7 cellular contexts compared by ENCODE assay signal in genomic region chr17:2192367-2193028, GRCh38.
DNase-seq lines count a peak whose midpoint lies in the region; ATAC-seq and TF ChIP-seq lines count a peak whose summit lies in the region.

No MANE protein-coding gene starts in this region.

- peak overlapping the region in 2 of 5 donors; percentile 21 to 32 for H3K9ac ChIP-seq in subcutaneous abdominal adipose tissue (ENCODE audit: low read length in 5 of 5)
- no peak overlapping the region for H3K9ac ChIP-seq in MM.1S (ENCODE audit: low read length)

- no peak overlapping the region for H3K4me2 ChIP-seq in MM.1S (ENCODE audit: low read depth, low read length)

- no peak overlapping the region for H2AFZ ChIP-seq in MM.1S (ENCODE audit: low read length)

- WGBS in mesodermal cell (ENCODE audit: insufficient coverage in 2 of 2), 2 experiments, result 75 to 80% methylated on average over 4 to 7 of the region's 7 CpGs

- no peak overlapping the region for H3K27ac ChIP-seq in HEK293 (ENCODE audit: extremely low read depth, low read depth, low read length)
- H3K27ac ChIP-seq in mesodermal cell (ENCODE audit: low read depth, low read length, severe bottlenecking), result peak overlapping the region; percentile 69
- H3K27ac ChIP-seq in subcutaneous abdominal adipose tissue (ENCODE audit: low read depth, low read length), result peak overlapping the region; percentile 80
- H3K27ac ChIP-seq in MM.1S (ENCODE audit: low read length), result no peak overlapping the region

- H3K9me3 ChIP-seq in HEK293 (ENCODE audit: control insufficient read depth, insufficient read depth, low read depth, low read length) (no peaks in the 10 kb centered on the region), mesodermal cell (ENCODE audit: control insufficient read depth, low read length) (no peaks in the 10 kb centered on the region), subcutaneous abdominal adipose tissue (ENCODE audit: control insufficient read depth in 5 of 5, low read length in 5 of 5) (no peaks in the 10 kb centered on the region), MM.1S (replicated peaks; ENCODE audit: insufficient read depth, low read length) (no peaks in the 10 kb centered on the region)

- H3K4me1 ChIP-seq in HEK293 (ENCODE audit: control insufficient read depth, insufficient read depth, low read length) (peaks cover 15% of the 10 kb centered on the region), mesodermal cell (ENCODE audit: control insufficient read depth, insufficient read depth, low read length, poor library complexity, severe bottlenecking) (peaks cover 31% of the 10 kb centered on the region), subcutaneous abdominal adipose tissue (ENCODE audit: control insufficient read depth in 5 of 5, insufficient read depth in 5 of 5, low read length in 5 of 5) (peaks cover 19 to 50% (median 28%) of the 10 kb centered on the region in 5 donors), MM.1S (ENCODE audit: low read length) (0 out of 2 replicates have a peak, but pooled peaks cover 6% of the 10 kb centered on the region)

- no peak for ATAC-seq in GM21786 (IDR thresholded peaks at IDR 0.05; ENCODE audit: unreplicated experiment)

- CTCF ChIA-PET in HEK293 (lab: Yijun Ruan, JAX), result interaction anchor here (0.7 kb wide), 1 partner anchor 39 kb away, joined by 3 read pairs; no protein-coding TSS in a partner anchor

- H3K4me3 ChIP-seq in HEK293 (ENCODE audit: low read depth, low read length) (no peak overlapping the region), mesodermal cell (ENCODE audit: extremely low read depth, insufficient read depth, low read length, poor library complexity, severe bottlenecking) (no peak overlapping the region), subcutaneous abdominal adipose tissue (ENCODE audit: low read depth in 1 of 5, low read length in 5 of 5) (no peak overlapping the region), MM.1S (ENCODE audit: low read length) (no peak overlapping the region)

- H3F3A ChIP-seq in MM.1S (ENCODE audit: insufficient read depth, low read length), result no peaks in the 10 kb centered on the region

- no peaks in the 10 kb centered on the region for H3K27me3 ChIP-seq in subcutaneous abdominal adipose tissue (ENCODE audit: control insufficient read depth in 5 of 5, insufficient read depth in 4 of 5, low read length in 5 of 5)
- no peaks in the 10 kb centered on the region for H3K27me3 ChIP-seq in MM.1S (replicated peaks; ENCODE audit: insufficient read depth, low read length)

- POLR2A ChIA-PET in HEK293 (lab: Yijun Ruan, JAX), result no interaction called here

- no peaks in the 10 kb centered on the region for H4K20me1 ChIP-seq in MM.1S (ENCODE audit: insufficient read depth, low read length)

- TF ChIP-seq CTCF in HEK293 (tag by site-specific recombination; IDR thresholded peaks at IDR 0.05) (no peak), MM.1S (IDR thresholded peaks at IDR 0.05; ENCODE audit: low read length) (no peak)

- H3K36me3 ChIP-seq in HEK293 (ENCODE audit: control insufficient read depth in 2 of 2, insufficient read depth in 1 of 2, low read length in 2 of 2) (peaks cover 7 to 34% of the 10 kb centered on the region in 2 experiments; a peak in 2 of 3 replicates), mesodermal cell (ENCODE audit: control insufficient read depth, insufficient read depth, low read length) (peaks cover 36% of the 10 kb centered on the region), subcutaneous abdominal adipose tissue (ENCODE audit: control insufficient read depth in 5 of 5, insufficient read depth in 5 of 5, low read length in 5 of 5) (peaks cover 3 to 18% (median 7%) of the 10 kb centered on the region in 5 donors), MM.1S (replicated peaks; ENCODE audit: insufficient read depth, low read length) (no peaks in the 10 kb centered on the region)

- no peaks in the 10 kb centered on the region for H3K79me2 ChIP-seq in MM.1S (ENCODE audit: low read length)

- H3K9me2 ChIP-seq in MM.1S (replicated peaks; ENCODE audit: insufficient read depth, low read length), result no peaks in the 10 kb centered on the region

- DNase-seq in T follicular helper cell (ENCODE audit: low read depth), result peak; percentile 9
- DNase-seq in amniotic epithelial cell (ENCODE audit: low read depth), result peak; percentile 99
- DNase-seq in MM.1S, result no peak

TF ChIP-seq in HEK293, 187 proteins besides CTCF, POLR2A, EP300 and RAD21:
- TF ChIP-seq SETDB1 (IDR thresholded peaks at IDR 0.05; ENCODE audit: insufficient read length, low read length), result no peak
- no peak for TF ChIP-seq MYNN (tag by site-specific recombination; IDR thresholded peaks at IDR 0.05; ENCODE audit: borderline replicate concordance)
- TF ChIP-seq ZNF529 (tag by site-specific recombination; IDR thresholded peaks at IDR 0.05; ENCODE audit: insufficient replicate concordance), result no peak
- TF ChIP-seq ZNF776 (tag by site-specific recombination; IDR thresholded peaks at IDR 0.05; ENCODE audit: borderline replicate concordance), result no peak
- TF ChIP-seq ZNF311 (tag by site-specific recombination; IDR thresholded peaks at IDR 0.05; ENCODE audit: borderline replicate concordance), result no peak
- no peak for TF ChIP-seq ZNF248 (tag by site-specific recombination; IDR thresholded peaks at IDR 0.05)
- 0 out of 2 replicates have a peak, but pooled peaks have one; percentile 33 for TF ChIP-seq EGR2 (tag by site-specific recombination; IDR thresholded peaks at IDR 0.05; ENCODE audit: low read depth)
- peak; percentile 49 for TF ChIP-seq ZNF600 (tag by site-specific recombination; IDR thresholded peaks at IDR 0.05)
- TF ChIP-seq KLF10 (tag by site-specific recombination; IDR thresholded peaks at IDR 0.05), result no peak
- TF ChIP-seq ZFP69B (tag by site-specific recombination; IDR thresholded peaks at IDR 0.05), result no peak

Comparison
In these comparisons a context has a peak if more than half of its experiments do, and no peak if none do; other contexts are left out.
1. H3K27ac ChIP-seq: peak in mesodermal cell (single experiment) and subcutaneous abdominal adipose tissue (single experiment); none in HEK293 (single experiment) and MM.1S (single experiment).